8 cellular contexts compared by ENCODE assay signal in genomic region chr2:241217320-241218031, GRCh38. TPM values are rescaled to one million over a fixed set of nuclear protein-coding genes. Genes with fewer than 3 reads are reported as not detected.
DNase-seq lines count a peak whose midpoint lies in the region; ATAC-seq and TF ChIP-seq lines count a peak whose summit lies in the region.

No MANE protein-coding gene starts in this region.

- peak; percentile 74 for DNase-seq in Calu3
- peak; percentile 88 for DNase-seq in GM23248
- peak; percentile 38 for DNase-seq in NCI-H510A treated with DMSO at 0.1 percent for 48 hours (lab: John Stamatoyannopoulos, UW)
- DNase-seq in activated T-cell treated with anti-CD3 and anti-CD28 coated beads, Interleukin-2, amount 50 U/mL, for 48 hours, result peak; percentile 50 to 62
- no peak for DNase-seq in esophagus muscularis mucosa (ENCODE audit: extremely low spot score)
- DNase-seq in midbrain (lab: John Stamatoyannopoulos, UW), result peak; percentile 60
- DNase-seq in stomach, result peak; percentile 72

- no peak for ATAC-seq in GM18498 (IDR thresholded peaks at IDR 0.05; ENCODE audit: unreplicated experiment)

- peaks cover 39% of the 10 kb centered on the region for H3K27me3 Mint-ChIP-seq in Calu3 (ENCODE audit: unreplicated experiment)

- H3F3A ChIP-seq in GM23248 (ENCODE audit: insufficient read depth), result peaks cover 20% of the 10 kb centered on the region

- BruUV-seq in Calu3 (replicated peaks; lab: Mats Ljungman, UMichigan), result TSS peak; percentile 23

- H3K9me2 ChIP-seq in GM23248 (ENCODE audit: insufficient read depth), result no peaks in the 10 kb centered on the region

- intact Hi-C loops in Calu3 (cut with micrococcal nuclease; ENCODE audit: unreplicated experiment), result no loop called here
- intact Hi-C loops in esophagus muscularis mucosa (cut with DNase I), result loop anchor here (5.0 kb wide), 1 partner anchor 70 kb away; the partner anchor contains the start of gene PASK
- intact Hi-C loops in stomach (cut with DNase I; ENCODE audit: low total_unique reads), result no loop called here

- H3K4me1 ChIP-seq in GM23248 (ENCODE audit: insufficient read depth) (peaks cover 16% of the 10 kb centered on the region), esophagus muscularis mucosa (peaks cover 7 to 27% (median 16%) of the 10 kb centered on the region in 4 donors), stomach (peaks cover 9 to 22% (median 19%) of the 10 kb centered on the region in 4 donors)

- peak overlapping the region; percentile 62 for H3K4me2 ChIP-seq in GM23248 (ENCODE audit: unreplicated experiment)

- H3K4me3 ChIP-seq in GM23248, result peak overlapping the region; percentile 67
- H3K4me3 ChIP-seq in esophagus muscularis mucosa, result peak overlapping the region; percentile 53 to 70 (median 60)
- peak overlapping the region; percentile 47 to 58 (median 49) for H3K4me3 ChIP-seq in stomach

- H3K36me3 ChIP-seq in GM23248 (ENCODE audit: low read depth) (no peaks in the 10 kb centered on the region), esophagus muscularis mucosa (no peaks in the 10 kb centered on the region), stomach (no peaks in the 10 kb centered on the region)

- H3K9me3 ChIP-seq in GM23248 (ENCODE audit: low read depth), result no peaks in the 10 kb centered on the region
- no peaks in the 10 kb centered on the region for H3K9me3 ChIP-seq in esophagus muscularis mucosa
- H3K9me3 ChIP-seq in stomach, result no peaks in the 10 kb centered on the region

- H3K27ac ChIP-seq in GM23248 (peak overlapping the region; percentile 75), esophagus muscularis mucosa (replicated peaks in 1 of 4) (peak overlapping the region; percentile 83 to 94 (median 90)), stomach (peak overlapping the region; percentile 81 to 90 (median 85))

- TF ChIP-seq CTCF in Calu3 (IDR thresholded peaks at IDR 0.05; ENCODE audit: unreplicated experiment) (no peak), esophagus muscularis mucosa (IDR thresholded peaks at IDR 0.05) (peak in 1 of 3 experiments; percentile 3), stomach (IDR thresholded peaks at IDR 0.05) (no peak)

- H3K9ac ChIP-seq in GM23248, result peak overlapping the region; percentile 80

- H4K20me1 ChIP-seq in GM23248 (ENCODE audit: insufficient read depth), result no peaks in the 10 kb centered on the region

- H3K4me3 Mint-ChIP-seq in Calu3 (ENCODE audit: low read depth, unreplicated experiment), result peak overlapping the region; percentile 81

- CTCF ChIA-PET in Calu3 (lab: Charles Lee), result no interaction called here

- TF ChIP-seq POLR2A in esophagus muscularis mucosa (IDR thresholded peaks at IDR 0.05; ENCODE audit: low read depth), result no peak
- no peak for TF ChIP-seq POLR2A in stomach (IDR thresholded peaks at IDR 0.05)

- peak overlapping the region; percentile 64 for H3K27ac Mint-ChIP-seq in Calu3 (ENCODE audit: unreplicated experiment)

- H2AFZ ChIP-seq in GM23248, result peak overlapping the region; percentile 77

- H3K27me3 ChIP-seq in GM23248 (replicated peaks; ENCODE audit: insufficient read depth) (peaks cover 17% of the 10 kb centered on the region), esophagus muscularis mucosa (no peaks in the 10 kb centered on the region), stomach (no peaks in the 10 kb centered on the region)

- peaks cover 49% of the 10 kb centered on the region for H3K36me3 Mint-ChIP-seq in Calu3 (ENCODE audit: insufficient read depth, unreplicated experiment)

- TF ChIP-seq EP300 in esophagus muscularis mucosa (IDR thresholded peaks at IDR 0.05) (no peak), stomach (IDR thresholded peaks at IDR 0.05) (no peak)

- H3K4me1 Mint-ChIP-seq in Calu3 (ENCODE audit: low read depth, unreplicated experiment), result peaks cover 13% of the 10 kb centered on the region

- no peaks in the 10 kb centered on the region for H3K9me3 Mint-ChIP-seq in Calu3 (ENCODE audit: low read depth, unreplicated experiment)

- H3K79me2 ChIP-seq in GM23248 (ENCODE audit: insufficient read depth), result no peaks in the 10 kb centered on the region

- in situ Hi-C loops in GM23248 (cut with MboI), result no loop called here

- WGBS in GM23248 (ENCODE audit: low coverage in 1 of 2, low lambda C conversion rate in 2 of 2, missing lambda C conversion rate in 2 of 2), 2 experiments, result 4% methylated on average over 56 to 64 of the region's 77 CpGs
- 17% methylated on average over 1 of the region's 77 CpGs for WGBS in esophagus muscularis mucosa
- 0 to 5% (median 2%) methylated on average over 12 to 69 of the region's 77 CpGs for WGBS in stomach, 5 donors

RNA-seq across cellular contexts. Expression of gene ANO7, which starts 29.0 kb away (rescaled TPM):
- total RNA-seq in Calu3 (2022) (7.7 and 8.0 TPM in 2 replicates), esophagus muscularis mucosa (1 to 10 TPM in 1 of 4 donors, under 1 TPM in 2, not detected in 1; 0.32 to 1.3 (median 0.42) TPM), stomach (100 to 1,000 TPM in 1 of 5 donors, 10 to 100 TPM in 2, 1 to 10 TPM in 2; 4.6 to 138 (median 61.3) TPM)
- total RNA-seq in GM23248 (2014; rRNA removed; shearing (Covaris generic)), result 0.22 and 0.38 TPM in 2 replicates
- polyA plus RNA-seq in GM23248 (2016; fragmentation: Nextera tagmentation; extraction: Ambion mirVana) (2.6 TPM in 2 replicates), stomach (1 to 10 TPM in 2 of 3 donors, under 1 TPM in 1; 0.48 to 2.0 (median 2.0) TPM)
